Comparison of ENCODE assay signal across 21 cellular contexts in genomic region chr16:81679721-81680430, GRCh38.
DNase-seq lines count a peak whose midpoint lies in the region; ATAC-seq, FAIRE-seq and TF ChIP-seq lines count a peak whose summit lies in the region.
"Had no signal": no experiment of that assay in that cellular context is flagged by ENCODE, and none has a peak within 500 bp of the region (broad histone marks: within the 10 kb centered on the region; RNA-seq: fewer than 3 reads in every experiment).

No MANE protein-coding gene starts in this region.

- ATAC-seq in GM18873 (IDR thresholded peaks at IDR 0.05; ENCODE audit: low FRiP score, unreplicated experiment) (no peak), GM18498 (IDR thresholded peaks at IDR 0.05; ENCODE audit: unreplicated experiment) (no peak)
- ATAC-seq: HCT116, HepG2, Panc1 had no signal

- H3K9me3 Mint-ChIP-seq in brain, result no peaks in the 10 kb centered on the region

- peaks cover 0 to 10% (median 0%) of the 10 kb centered on the region in 4 donors for H3K4me1 ChIP-seq in Peyer's patch
- H3K4me1 ChIP-seq in muscle layer of colon (ENCODE audit: insufficient read depth, low read length), result peaks cover 26% of the 10 kb centered on the region
- peaks cover 53% of the 10 kb centered on the region for H3K4me1 ChIP-seq in stomach smooth muscle (ENCODE audit: control insufficient read depth, insufficient read depth, low read length)
- H3K4me1 ChIP-seq in GM23248 (ENCODE audit: insufficient read depth), result no peaks in the 10 kb centered on the region
- H3K4me1 ChIP-seq in small intestine (ENCODE audit: control insufficient read depth in 2 of 2, insufficient read depth in 1 of 2, low read depth in 1 of 2, low read length in 1 of 2), result no peaks in the 10 kb centered on the region
- H3K4me1 ChIP-seq: Caco-2 had no signal

- in situ Hi-C loops in GM23248 (cut with MboI), result no loop called here

- H3K9ac ChIP-seq in muscle layer of colon (ENCODE audit: low read length) (peak overlapping the region; percentile 15), stomach smooth muscle (ENCODE audit: low read length in 2 of 2) (peak overlapping the region in 1 of 2 donors; percentile 29), GM23248 (no peak overlapping the region)
- H3K9ac ChIP-seq: KMS-11 had no signal

- TF ChIP-seq CTCF in Peyer's patch (IDR thresholded peaks at IDR 0.05), result no peak
- TF ChIP-seq CTCF in brain (conservative IDR thresholded peaks at IDR 0.05), result no peak

- no peaks in the 10 kb centered on the region for H3K79me2 ChIP-seq in GM23248 (ENCODE audit: insufficient read depth)

- H2AFZ ChIP-seq in GM23248, result no peak overlapping the region

- H3F3A ChIP-seq in GM23248 (ENCODE audit: insufficient read depth), result no peaks in the 10 kb centered on the region

- H3K36me3 ChIP-seq in Peyer's patch, result peaks cover 0 to 75% (median 0%) of the 10 kb centered on the region in 3 donors
- H3K36me3 ChIP-seq in muscle layer of colon (ENCODE audit: insufficient read depth, low read length), result peaks cover 34% of the 10 kb centered on the region
- H3K36me3 ChIP-seq in stomach smooth muscle (ENCODE audit: control insufficient read depth in 2 of 2, insufficient read depth in 2 of 2, low read length in 2 of 2), result peaks cover 32 to 33% of the 10 kb centered on the region in 2 donors
- H3K36me3 ChIP-seq in GM23248 (ENCODE audit: low read depth), result no peaks in the 10 kb centered on the region
- H3K36me3 ChIP-seq in small intestine (ENCODE audit: control insufficient read depth in 2 of 2, insufficient read depth in 2 of 2, low read length in 2 of 2), result peaks cover 5 to 16% of the 10 kb centered on the region in 2 donors
- H3K36me3 ChIP-seq: MG63 had no signal

- H3K4me1 Mint-ChIP-seq in brain, result peaks cover 25% of the 10 kb centered on the region

- no peaks in the 10 kb centered on the region for H3K9me2 ChIP-seq in GM23248 (ENCODE audit: insufficient read depth)

- H4K20me1 ChIP-seq in GM23248 (ENCODE audit: insufficient read depth), result no peaks in the 10 kb centered on the region

- H3K27ac ChIP-seq in Peyer's patch (peak overlapping the region in 3 of 4 donors; percentile 5 to 61 (median 10)), muscle layer of colon (ENCODE audit: low read depth, low read length) (no peak overlapping the region), stomach smooth muscle (ENCODE audit: low read length) (peak overlapping the region; percentile 81), GM23248 (no peak overlapping the region), small intestine (ENCODE audit: low read depth in 1 of 2, low read length in 1 of 2) (peak overlapping the region in 1 of 2 donors; percentile 53)
- H3K27ac ChIP-seq: KMS-11 had no signal

- H3K27me3 ChIP-seq in Peyer's patch, result no peaks in the 10 kb centered on the region
- H3K27me3 ChIP-seq in muscle layer of colon (ENCODE audit: control insufficient read depth in 1 of 2, insufficient read depth in 2 of 2, low read length in 2 of 2), result no peaks in the 10 kb centered on the region
- H3K27me3 ChIP-seq in stomach smooth muscle (ENCODE audit: control insufficient read depth in 1 of 2, insufficient read depth in 2 of 2, low read length in 2 of 2), result no peaks in the 10 kb centered on the region
- H3K27me3 ChIP-seq in GM23248 (replicated peaks; ENCODE audit: insufficient read depth), result no peaks in the 10 kb centered on the region
- no peaks in the 10 kb centered on the region for H3K27me3 ChIP-seq in small intestine (ENCODE audit: control insufficient read depth in 2 of 2, insufficient read depth in 2 of 2, low read length in 2 of 2)
- H3K27me3 ChIP-seq: MG63 had no signal

- H3K4me3 Mint-ChIP-seq in brain, result no peak overlapping the region

- H3K27ac Mint-ChIP-seq in brain, result peak overlapping the region in 4 of 5 experiments; percentile 43 to 85 (median 54)

- no peaks in the 10 kb centered on the region for H3K9me3 ChIP-seq in Peyer's patch
- no peaks in the 10 kb centered on the region for H3K9me3 ChIP-seq in muscle layer of colon (ENCODE audit: low read length)
- no peaks in the 10 kb centered on the region for H3K9me3 ChIP-seq in stomach smooth muscle (ENCODE audit: control insufficient read depth in 2 of 2, low read length in 2 of 2)
- H3K9me3 ChIP-seq in GM23248 (ENCODE audit: low read depth), result no peaks in the 10 kb centered on the region
- no peaks in the 10 kb centered on the region for H3K9me3 ChIP-seq in small intestine (ENCODE audit: control insufficient read depth, low read depth)
- H3K9me3 ChIP-seq: Caco-2, MG63 had no signal

- no peaks in the 10 kb centered on the region for H3K27me3 Mint-ChIP-seq in brain

- DNase-seq in Peyer's patch, result peak in 1 of 3 donors; percentile 37
- no peak for DNase-seq in GM23248
- DNase-seq in small intestine, result no peak
- DNase-seq: Caco-2, DMS53, MG63, NCI-H1105, NCI-H1694, NCI-H2107, NCI-H226, NCI-H524 treated with DMSO at 0.1 percent for 48 hours, SHP77 treated with DMSO at 0.1 percent for 48 hours had no signal

- no peak overlapping the region for H3K4me2 ChIP-seq in GM23248 (ENCODE audit: unreplicated experiment)
- H3K4me2 ChIP-seq: KMS-11 had no signal

- no peak overlapping the region for H3K4me3 ChIP-seq in Peyer's patch
- H3K4me3 ChIP-seq in muscle layer of colon (ENCODE audit: low read depth in 1 of 2, low read length in 2 of 2), result no peak overlapping the region
- no peak overlapping the region for H3K4me3 ChIP-seq in stomach smooth muscle (ENCODE audit: low read length in 2 of 2)
- H3K4me3 ChIP-seq in GM23248, result no peak overlapping the region
- H3K4me3 ChIP-seq in small intestine (ENCODE audit: low read depth in 1 of 2, low read length in 2 of 2), result no peak overlapping the region
- H3K4me3 ChIP-seq: MG63 had no signal

- no peak for FAIRE-seq in small intestine (lab: Jason Lieb, UNC)
- FAIRE-seq: HepG2 had no signal

- TF ChIP-seq POLR2A in Peyer's patch (IDR thresholded peaks at IDR 0.05), result no peak

- 85 to 87% methylated on average over 16 of the region's 16 CpGs for WGBS in GM23248 (ENCODE audit: low coverage in 1 of 2, low lambda C conversion rate in 2 of 2, missing lambda C conversion rate in 2 of 2), 2 experiments
- 82 to 93% (median 91%) methylated on average over 16 of the region's 16 CpGs for WGBS in small intestine, 3 donors

- H3K36me3 Mint-ChIP-seq in brain, result peaks cover 58% of the 10 kb centered on the region

Comparison
In these comparisons a context has a peak if more than half of its experiments do, and no peak if none do; other contexts are left out.
1. H3K27ac ChIP-seq: peak in Peyer's patch (3 of 4) and stomach smooth muscle (single experiment); none in muscle layer of colon (single experiment) and GM23248 (single experiment).